In genomic region chr7:134919240-134919641, GRCh38 we compare ENCODE assay signal across 9 cellular contexts.
DNase-seq lines count a peak whose midpoint lies in the region; ATAC-seq lines count a peak whose summit lies in the region.
"Had no signal": no experiment of that assay in that cellular context is flagged by ENCODE, and none has a peak within 500 bp of the region (broad histone marks: within the 10 kb centered on the region; RNA-seq: fewer than 3 reads in every experiment).

No MANE protein-coding gene starts in this region.

- H3K27me3 Mint-ChIP-seq in activated T-helper 17 cell treated with anti-CD3 and anti-CD28 coated beads, Interleukin-2, amount 50 U/mL, for 72 hours: no peaks in the 10 kb centered on the region
- no peaks in the 10 kb centered on the region for H3K27me3 Mint-ChIP-seq in stimulated activated memory B cell treated with anti-CD40 and anti-IgM and Interleukin-4, amounts not matched to agents 10 μg/mL and 1 μg/mL and 100 μg/mL, for 72 hours
- H3K27me3 Mint-ChIP-seq: activated naive CD8-positive, alpha-beta T cell treated with anti-CD3 and anti-CD28 coated beads, Interleukin-2, amount 10 ng/mL, durations not matched to agents 7 days and 5 days had no signal

- H3K27ac Mint-ChIP-seq in activated T-helper 17 cell treated with anti-CD3 and anti-CD28 coated beads, Interleukin-2, amount 50 U/mL, for 72 hours: no peak overlapping the region
- H3K27ac Mint-ChIP-seq in stimulated activated memory B cell treated with anti-CD40 and anti-IgM and Interleukin-4, amounts not matched to agents 10 μg/mL and 1 μg/mL and 100 μg/mL, for 72 hours: no peak overlapping the region
- H3K27ac Mint-ChIP-seq: activated naive CD8-positive, alpha-beta T cell treated with anti-CD3 and anti-CD28 coated beads, Interleukin-2, amount 10 ng/mL, durations not matched to agents 7 days and 5 days had no signal

- H3K9me3 Mint-ChIP-seq in activated T-helper 17 cell treated with anti-CD3 and anti-CD28 coated beads, Interleukin-2, amount 50 U/mL, for 72 hours: no peaks in the 10 kb centered on the region
- H3K9me3 Mint-ChIP-seq in stimulated activated memory B cell treated with anti-CD40 and anti-IgM and Interleukin-4, amounts not matched to agents 10 μg/mL and 1 μg/mL and 100 μg/mL, for 72 hours: no peaks in the 10 kb centered on the region
- H3K9me3 Mint-ChIP-seq: activated naive CD8-positive, alpha-beta T cell treated with anti-CD3 and anti-CD28 coated beads, Interleukin-2, amount 10 ng/mL, durations not matched to agents 7 days and 5 days had no signal

- ATAC-seq in GM19372 (IDR thresholded peaks at IDR 0.05; ENCODE audit: low read depth, unreplicated experiment) (peak; percentile 53), HG02840 (IDR thresholded peaks at IDR 0.05; ENCODE audit: low FRiP score, unreplicated experiment) (peak; percentile 55)
- peak; percentile 76 for ATAC-seq in activated T-helper 17 cell treated with anti-CD3 and anti-CD28 coated beads, Interleukin-2, amount 50 U/mL, for 72 hours (replicated peaks)
- ATAC-seq in stimulated activated memory B cell treated with anti-CD40 and anti-IgM and Interleukin-4, amounts not matched to agents 10 μg/mL and 1 μg/mL and 100 μg/mL, for 72 hours: peak; percentile 70

- DNase-seq in HuH-7 (ENCODE audit: low spot score) (no peak), mesenteric fat pad (ENCODE audit: low spot score) (no peak)
- DNase-seq in activated naive CD4-positive, alpha-beta T cell treated with Interleukin-2 at 50 U/mL for 16 hours: no peak
- DNase-seq: activated naive CD8-positive, alpha-beta T cell treated with anti-CD3 and anti-CD28 coated beads, Interleukin-2, amount 10 ng/mL, durations not matched to agents 7 days and 5 days; right cardiac atrium had no signal

- no peak overlapping the region for H3K4me3 Mint-ChIP-seq in activated T-helper 17 cell treated with anti-CD3 and anti-CD28 coated beads, Interleukin-2, amount 50 U/mL, for 72 hours
- H3K4me3 Mint-ChIP-seq in stimulated activated memory B cell treated with anti-CD40 and anti-IgM and Interleukin-4, amounts not matched to agents 10 μg/mL and 1 μg/mL and 100 μg/mL, for 72 hours: no peak overlapping the region
- H3K4me3 Mint-ChIP-seq: activated naive CD8-positive, alpha-beta T cell treated with anti-CD3 and anti-CD28 coated beads, Interleukin-2, amount 10 ng/mL, durations not matched to agents 7 days and 5 days had no signal

- no peaks in the 10 kb centered on the region for H3K36me3 Mint-ChIP-seq in activated T-helper 17 cell treated with anti-CD3 and anti-CD28 coated beads, Interleukin-2, amount 50 U/mL, for 72 hours (ENCODE audit: low read depth)
- H3K36me3 Mint-ChIP-seq in stimulated activated memory B cell treated with anti-CD40 and anti-IgM and Interleukin-4, amounts not matched to agents 10 μg/mL and 1 μg/mL and 100 μg/mL, for 72 hours: no peaks in the 10 kb centered on the region
- H3K36me3 Mint-ChIP-seq: activated naive CD8-positive, alpha-beta T cell treated with anti-CD3 and anti-CD28 coated beads, Interleukin-2, amount 10 ng/mL, durations not matched to agents 7 days and 5 days had no signal

- peaks cover 4% of the 10 kb centered on the region for H3K4me1 Mint-ChIP-seq in activated T-helper 17 cell treated with anti-CD3 and anti-CD28 coated beads, Interleukin-2, amount 50 U/mL, for 72 hours
- no peaks in the 10 kb centered on the region for H3K4me1 Mint-ChIP-seq in stimulated activated memory B cell treated with anti-CD40 and anti-IgM and Interleukin-4, amounts not matched to agents 10 μg/mL and 1 μg/mL and 100 μg/mL, for 72 hours
- H3K4me1 Mint-ChIP-seq: activated naive CD8-positive, alpha-beta T cell treated with anti-CD3 and anti-CD28 coated beads, Interleukin-2, amount 10 ng/mL, durations not matched to agents 7 days and 5 days had no signal
